8 cellular contexts compared by ENCODE assay signal in genomic region chr11:63212742-63213141, GRCh38. TPM values are rescaled to one million over a fixed set of nuclear protein-coding genes. Genes with fewer than 3 reads are reported as not detected.
A peak's percentile ranks its signal among the peaks of the same experiment; 100 is the strongest.
DNase-seq lines count a peak whose midpoint lies in the region; ATAC-seq and TF ChIP-seq lines count a peak whose summit lies in the region.

No MANE protein-coding gene starts in this region.

- DNase-seq in heart right ventricle (no peak), left cardiac atrium (no peak), NCI-H2227 (lab: John Stamatoyannopoulos, UW; ENCODE audit: unreplicated experiment) (peak; percentile 35), dorsolateral prefrontal cortex (no peak), NCI-H526 treated with DMSO at 0.1 percent for 48 hours (lab: John Stamatoyannopoulos, UW) (no peak), hypothalamus (lab: John Stamatoyannopoulos, UW) (no peak)

- H3K4me1 ChIP-seq in heart right ventricle = no peaks in the 10 kb centered on the region
- no peaks in the 10 kb centered on the region for H3K4me1 ChIP-seq in parathyroid adenoma

- peaks cover 0 to 5% (median 0%) of the 10 kb centered on the region in 7 donors for H3K27me3 ChIP-seq in heart right ventricle
- H3K27me3 ChIP-seq in dorsolateral prefrontal cortex = no peaks in the 10 kb centered on the region
- no peaks in the 10 kb centered on the region for H3K27me3 ChIP-seq in parathyroid adenoma (ENCODE audit: control insufficient read depth, insufficient read depth, low read length)

- H3K36me3 ChIP-seq in heart right ventricle (no peaks in the 10 kb centered on the region), parathyroid adenoma (ENCODE audit: control insufficient read depth, insufficient read depth, low read length) (no peaks in the 10 kb centered on the region)

- H3K9ac ChIP-seq in parathyroid adenoma = no peak overlapping the region

- peak in 8 of 9 donors; percentile 28 to 57 (median 46) for TF ChIP-seq CTCF in heart right ventricle (IDR thresholded peaks at IDR 0.05)
- TF ChIP-seq CTCF in dorsolateral prefrontal cortex (IDR thresholded peaks at IDR 0.05 in 54 of 56, conservative IDR thresholded peaks at IDR 0.05 in 2 of 56; ENCODE audit: low read depth in 1 of 56, partially characterized antibody in 56 of 56) = peak in 53 of 56 donors; percentile 11 to 65 (median 44)
- peak; percentile 37 for TF ChIP-seq CTCF in parathyroid adenoma (IDR thresholded peaks at IDR 0.05)

- H3K4me2 ChIP-seq in parathyroid adenoma (ENCODE audit: low read length) = no peak overlapping the region

- H3K4me3 ChIP-seq in heart right ventricle (no peak overlapping the region), dorsolateral prefrontal cortex (no peak overlapping the region), parathyroid adenoma (ENCODE audit: low read depth, low read length) (no peak overlapping the region)

- WGBS in heart right ventricle, 2 donors = 1% methylated on average over 2 of the region's 2 CpGs

- intact Hi-C loops in heart right ventricle (cut with DNase I) (loop anchor here in 7 of 10 donors (2.0 to 10.0 kb wide), 9 partner anchors 78 to 308 kb away; no protein-coding TSS in a partner anchor), left cardiac atrium (cut with DNase I) (no loop called here), dorsolateral prefrontal cortex (cut with DNase I) (loop anchor here (5.0 to 10.0 kb wide), 2 partner anchors 305 to 308 kb away; no protein-coding TSS in a partner anchor)

- no peak overlapping the region for H2AFZ ChIP-seq in parathyroid adenoma

- H3K79me2 ChIP-seq in parathyroid adenoma = no peaks in the 10 kb centered on the region

- H3K27ac ChIP-seq in heart right ventricle = no peak overlapping the region
- no peak overlapping the region for H3K27ac ChIP-seq in dorsolateral prefrontal cortex
- H3K27ac ChIP-seq in parathyroid adenoma = no peak overlapping the region

- H3K9me3 ChIP-seq in heart right ventricle (no peaks in the 10 kb centered on the region), parathyroid adenoma (ENCODE audit: control insufficient read depth, low read length) (no peaks in the 10 kb centered on the region)

- no peak for ATAC-seq in heart right ventricle
- no peak for ATAC-seq in left cardiac atrium
- no peak for ATAC-seq in HG03095 (IDR thresholded peaks at IDR 0.05; ENCODE audit: unreplicated experiment)

RNA-seq across cellular contexts. Expression of gene SLC22A25, which starts 30.7 kb away (rescaled TPM):
- not detected for total RNA-seq in heart right ventricle
- polyA plus RNA-seq in heart right ventricle = not detected
- under 1 TPM in 1 of 2 donors, not detected in 1; 0.09 TPM for total RNA-seq in left cardiac atrium
- 1 to 10 TPM in 2 of 120 experiments, under 1 TPM in 78, not detected in 40; 0.10 to 1.6 (median 0.41) TPM for total RNA-seq in dorsolateral prefrontal cortex

Comparison
In these comparisons a context has a peak if more than half of its experiments do, and no peak if none do; other contexts are left out.
1. intact Hi-C loops: an anchor here in heart right ventricle (2.0 to 10.0 kb wide) and dorsolateral prefrontal cortex (5.0 to 10.0 kb wide); none called in left cardiac atrium.